In the genomic region with DNA sequence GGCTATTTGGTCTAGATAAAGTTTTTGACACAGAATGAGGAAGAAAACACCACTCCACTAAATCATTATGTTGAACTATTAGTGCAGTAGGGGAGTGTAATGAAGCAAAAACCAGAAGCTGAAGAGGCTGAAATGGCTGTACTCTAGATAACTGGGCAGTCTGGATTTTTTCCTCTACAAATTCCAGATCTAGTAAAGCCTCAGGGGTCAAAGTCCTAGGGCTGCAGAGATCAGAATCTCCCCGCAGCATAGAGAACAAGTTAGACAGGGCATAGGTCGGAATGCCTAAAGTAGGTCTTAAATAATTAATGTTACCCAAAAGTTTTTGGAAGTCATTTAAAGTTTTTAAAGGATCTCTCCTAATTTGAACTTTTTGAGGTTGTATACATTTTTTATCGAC, we compare ENCODE assay signal across 8 cellular contexts.
DNase-seq lines count a peak whose midpoint lies in the region; TF ChIP-seq lines count a peak whose summit lies in the region.
"Not testable (repeated sequence)": the region's sequence is repeated elsewhere in the genome, so short reads cannot be mapped to it uniquely, and the experiment has no call there.

No MANE protein-coding gene starts in this region.

- POLR2A ChIA-PET in Caco-2 (lab: Charles Lee) = not testable (repeated sequence)

- not testable (repeated sequence) for H3K79me2 ChIP-seq in H9 (ENCODE audit: insufficient read depth, low read length); neural progenitor cell (ENCODE audit: low read depth)

- WGBS in H9 (ENCODE audit: extremely low coverage, insufficient read length, low lambda C conversion rate) = no CpG with 5 or more reads among the region's 3 CpGs
- WGBS in endodermal cell (ENCODE audit: insufficient coverage in 1 of 2, insufficient read length in 1 of 2), 2 experiments = 17% methylated on average over 3 of the region's 3 CpGs; no CpG with 5 or more reads in 1 of the 2 experiments
- WGBS in liver = 21% methylated on average over 3 of the region's 3 CpGs

- not testable (repeated sequence) for H3K9ac ChIP-seq in H9 (ENCODE audit: extremely low read depth, insufficient read length, low read length); liver (ENCODE audit: low read depth in 1 of 2, low read length in 2 of 2); neural progenitor cell
- peak overlapping the region; percentile 87 for H3K9ac ChIP-seq in endodermal cell (ENCODE audit: extremely low read depth, low read length, poor library complexity, severe bottlenecking)

- H3K27ac ChIP-seq in H9 (ENCODE audit: insufficient read length, low read depth, low read length); endodermal cell (ENCODE audit: low read depth, low read length); liver (ENCODE audit: low read depth in 1 of 2, low read length in 2 of 2); neural progenitor cell: not testable (repeated sequence)

- not testable (repeated sequence) for H4K20me1 ChIP-seq in H9 (ENCODE audit: control insufficient read depth, insufficient read depth, insufficient read length); neural progenitor cell (ENCODE audit: low read depth)

- H3K36me3 Mint-ChIP-seq in Caco-2 (ENCODE audit: insufficient read depth, unreplicated experiment); neural progenitor cell; type B pancreatic cell: not testable (repeated sequence)
- peaks cover 43 to 48% (median 47%) of the 10 kb centered on the region in 3 experiments for H3K36me3 Mint-ChIP-seq in H9 (ENCODE audit: insufficient read depth in 1 of 3, low read depth in 3 of 3)
- peaks cover 53% of the 10 kb centered on the region for H3K36me3 Mint-ChIP-seq in endodermal cell (ENCODE audit: low read depth)

- H2BK12ac ChIP-seq in H9 (ENCODE audit: insufficient read length, low read depth, low read length) = not testable (repeated sequence)

- TF ChIP-seq RAD21 in liver (IDR thresholded peaks at IDR 0.05) = not testable (repeated sequence)

- not testable (repeated sequence) for H2BK15ac ChIP-seq in H9 (ENCODE audit: low read depth, low read length)

- H3K4me1 ChIP-seq in Caco-2 = peaks cover 13% of the 10 kb centered on the region
- H3K4me1 ChIP-seq in H9 (ENCODE audit: insufficient read depth, low read length); endodermal cell (ENCODE audit: control insufficient read depth, insufficient read depth, low read length); liver (ENCODE audit: control insufficient read depth in 4 of 4, insufficient read depth in 4 of 4, low read length in 3 of 4): not testable (repeated sequence)
- peaks cover 20% of the 10 kb centered on the region for H3K4me1 ChIP-seq in neural progenitor cell

- not testable (repeated sequence) for H2BK5ac ChIP-seq in H9 (ENCODE audit: insufficient read length, low read length)

- not testable (repeated sequence) for H2BK20ac ChIP-seq in H9 (ENCODE audit: low read depth, low read length, poor library complexity, severe bottlenecking)

- not testable (repeated sequence) for H3K4me3 ChIP-seq in Caco-2 (ENCODE audit: low read depth, low read length); liver (ENCODE audit: low read depth in 1 of 3, low read length in 3 of 3); neural progenitor cell
- H3K4me3 ChIP-seq in endodermal cell (ENCODE audit: low read length) = peak overlapping the region; percentile 93
- H3K4me3 ChIP-seq in iPS-18c (ENCODE audit: insufficient read depth, low read depth, low read length) = peak overlapping the region; percentile 0; the same call in 1 of the 2 replicates

- H2AK5ac ChIP-seq in H9 (ENCODE audit: insufficient read length, low read length) = not testable (repeated sequence)

- peaks cover 10% of the 10 kb centered on the region for H3F3A ChIP-seq in neural progenitor cell (ENCODE audit: low read depth)

- H3K36me3 ChIP-seq in Caco-2 (ENCODE audit: control insufficient read depth, insufficient read depth, low read length); liver (ENCODE audit: control insufficient read depth in 4 of 4, insufficient read depth in 3 of 4, low read depth in 1 of 4, low read length in 3 of 4); neural progenitor cell: not testable (repeated sequence)
- H3K36me3 ChIP-seq in endodermal cell (ENCODE audit: control insufficient read depth, insufficient read depth, low read length) = peaks cover 41% of the 10 kb centered on the region

- not testable (repeated sequence) for H2BK120ac ChIP-seq in H9 (ENCODE audit: low read depth, low read length, poor library complexity, severe bottlenecking)

- H3K14ac ChIP-seq in H9 (ENCODE audit: insufficient read depth, low read length) = not testable (repeated sequence)

- H3K9me3 Mint-ChIP-seq in Caco-2 (ENCODE audit: unreplicated experiment) (peaks cover 31% of the 10 kb centered on the region), H9 (peaks cover 9 to 15% of the 10 kb centered on the region in 2 experiments), endodermal cell (peaks cover 47% of the 10 kb centered on the region), neural progenitor cell (peaks cover 17% of the 10 kb centered on the region)
- H3K9me3 Mint-ChIP-seq in type B pancreatic cell = not testable (repeated sequence)

- H3K4ac ChIP-seq in H9 (ENCODE audit: low read depth, low read length) = not testable (repeated sequence)

- not testable (repeated sequence) for H3K23me2 ChIP-seq in H9 (ENCODE audit: insufficient read length, low read depth, low read length, poor library complexity, severe bottlenecking)

- not testable (repeated sequence) for H2AFZ ChIP-seq in H9 (ENCODE audit: low read length); neural progenitor cell (replicated peaks)

- not testable (repeated sequence) for H3K9me3 ChIP-seq in Caco-2; H9 (ENCODE audit: control insufficient read depth, low read depth, low read length); iPS-18c (ENCODE audit: control insufficient read depth, insufficient read depth, low read length); liver (ENCODE audit: control insufficient read depth in 4 of 4, low read length in 3 of 4); neural progenitor cell (ENCODE audit: low read depth)
- peaks cover 44% of the 10 kb centered on the region for H3K9me3 ChIP-seq in endodermal cell (ENCODE audit: control insufficient read depth, low read length)

- H4K5ac ChIP-seq in H9 (ENCODE audit: insufficient read length, low read depth, low read length) = not testable (repeated sequence)

- intact Hi-C loops in Caco-2 (cut with micrococcal nuclease; ENCODE audit: unreplicated experiment) = not testable (repeated sequence)

- H3K23ac ChIP-seq in H9 (ENCODE audit: insufficient read length, low read depth, low read length) = not testable (repeated sequence)

- CTCF ChIA-PET in Caco-2 (lab: Charles Lee) = not testable (repeated sequence)

- H4K8ac ChIP-seq in H9 (replicated peaks; ENCODE audit: insufficient read length, low read depth, low read length) = not testable (repeated sequence)

- DNase-seq in Caco-2 (peak; percentile 56 to 62), HuH-7 (ENCODE audit: low spot score) (peak; percentile 15), neural progenitor cell (ENCODE audit: low spot score) (peak; percentile 17)
- DNase-seq in H9; endodermal cell; type B pancreatic cell (ENCODE audit: extremely low spot score, unreplicated experiment): not testable (repeated sequence)

- H3K4me1 Mint-ChIP-seq in Caco-2 (ENCODE audit: low read depth, unreplicated experiment) (peaks cover 20% of the 10 kb centered on the region), H9 (peaks cover 34 to 40% of the 10 kb centered on the region in 2 experiments), endodermal cell (peaks cover 19% of the 10 kb centered on the region), neural progenitor cell (peaks cover 19% of the 10 kb centered on the region)
- not testable (repeated sequence) for H3K4me1 Mint-ChIP-seq in type B pancreatic cell (ENCODE audit: unreplicated experiment)

- BruUV-seq in Caco-2 (replicated peaks; lab: Mats Ljungman, UMichigan) = not testable (repeated sequence)

- H3K79me1 ChIP-seq in H9 (ENCODE audit: insufficient read depth, low read depth, low read length, poor library complexity, severe bottlenecking) = not testable (repeated sequence)

- H3K4me2 ChIP-seq in H9 (ENCODE audit: insufficient read depth, insufficient read length, low read length) (peak overlapping the region; percentile 33), neural progenitor cell (peak overlapping the region; percentile 83)

- not testable (repeated sequence) for H3K27me3 ChIP-seq in Caco-2 (replicated peaks; ENCODE audit: control insufficient read depth, insufficient read depth, low read length); H9 (ENCODE audit: insufficient read depth, low read length); endodermal cell (ENCODE audit: control insufficient read depth, insufficient read depth, low read length, poor library complexity, severe bottlenecking); liver (ENCODE audit: control insufficient read depth in 4 of 4, insufficient read depth in 4 of 4, low read length in 3 of 4)
- H3K27me3 ChIP-seq in neural progenitor cell = peaks cover 15% of the 10 kb centered on the region

- H3K18ac ChIP-seq in H9 (ENCODE audit: insufficient read length, low read depth, low read length) = not testable (repeated sequence)

- H3T11ph ChIP-seq in H9 (ENCODE audit: low read length) = not testable (repeated sequence)

- H3K27ac Mint-ChIP-seq in Caco-2 (ENCODE audit: unreplicated experiment) = peak overlapping the region; percentile 83
- peak overlapping the region; percentile 89 to 98 (median 94) for H3K27ac Mint-ChIP-seq in H9
- peak overlapping the region; percentile 98 for H3K27ac Mint-ChIP-seq in endodermal cell
- H3K27ac Mint-ChIP-seq in neural progenitor cell = not testable (repeated sequence)
- H3K27ac Mint-ChIP-seq in type B pancreatic cell = peak overlapping the region; percentile 12

- TF ChIP-seq CTCF in Caco-2 (IDR thresholded peaks at IDR 0.05; ENCODE audit: insufficient read depth in 1 of 2, low read depth in 1 of 2, low read length in 1 of 2, severe bottlenecking in 1 of 2, unreplicated experiment in 1 of 2); H9 (conservative IDR thresholded peaks at IDR 0.05); endodermal cell (conservative IDR thresholded peaks at IDR 0.05); liver (IDR thresholded peaks at IDR 0.05; ENCODE audit: low read depth, low read length, missing input control); neural progenitor cell (IDR thresholded peaks at IDR 0.05); type B pancreatic cell (conservative IDR thresholded peaks at IDR 0.05): not testable (repeated sequence)

- not testable (repeated sequence) for H3K27me3 Mint-ChIP-seq in Caco-2 (ENCODE audit: insufficient read depth, unreplicated experiment); H9 (ENCODE audit: low read depth); endodermal cell (ENCODE audit: insufficient read depth); neural progenitor cell (ENCODE audit: insufficient read depth, low read depth)
- peaks cover 59% of the 10 kb centered on the region for H3K27me3 Mint-ChIP-seq in type B pancreatic cell

- H3K56ac ChIP-seq in H9 (ENCODE audit: insufficient read length, low read depth, low read length) = not testable (repeated sequence)

- not testable (repeated sequence) for H4K91ac ChIP-seq in H9 (ENCODE audit: insufficient read length, low read depth, low read length)

- H3K4me3 Mint-ChIP-seq in Caco-2 (ENCODE audit: unreplicated experiment) = peak overlapping the region; percentile 33
- H3K4me3 Mint-ChIP-seq in H9 = peak overlapping the region; percentile 83 to 86
- H3K4me3 Mint-ChIP-seq in endodermal cell = peak overlapping the region; percentile 86
- not testable (repeated sequence) for H3K4me3 Mint-ChIP-seq in neural progenitor cell, type B pancreatic cell
